25 cellular contexts compared by ENCODE assay signal in genomic region chr1:209154916-209155315, GRCh38.
DNase-seq lines count a peak whose midpoint lies in the region; ATAC-seq and TF ChIP-seq lines count a peak whose summit lies in the region.
"Had no signal": no experiment of that assay in that cellular context is flagged by ENCODE, and none has a peak within 500 bp of the region (broad histone marks: within the 10 kb centered on the region; RNA-seq: fewer than 3 reads in every experiment).

No MANE protein-coding gene starts in this region.

- no peak overlapping the region for H3K4me2 ChIP-seq in mesenchymal stem cell (ENCODE audit: low read length, poor library complexity, severe bottlenecking)

- no peak overlapping the region for H2BK120ac ChIP-seq in mesenchymal stem cell (ENCODE audit: low read depth, low read length)

- no peak for ATAC-seq in naive thymus-derived CD8-positive, alpha-beta T cell
- ATAC-seq: PC-3 had no signal

- POLR2A ChIA-PET in naive thymus-derived CD8-positive, alpha-beta T cell (lab: Charles Lee) = no interaction called here

- H4K8ac ChIP-seq in mesenchymal stem cell (ENCODE audit: low read length) = no peak overlapping the region

- H3K4me3 ChIP-seq in mesenchymal stem cell (ENCODE audit: insufficient read depth in 1 of 2, low read depth in 1 of 2, low read length in 2 of 2) (no peak overlapping the region), skeletal muscle cell (ENCODE audit: low read depth, low read length) (no peak overlapping the region), BE2C (ENCODE audit: low read depth, low read length) (no peak overlapping the region)
- H3K4me3 ChIP-seq: GM23248 had no signal

- H3K27ac Mint-ChIP-seq in naive thymus-derived CD8-positive, alpha-beta T cell = no peak overlapping the region
- H3K27ac Mint-ChIP-seq: CD14-positive monocyte had no signal

- H2BK15ac ChIP-seq in mesenchymal stem cell (ENCODE audit: low read depth, poor library complexity, severe bottlenecking) = no peak overlapping the region

- DNase-seq in DMS 273 (lab: John Stamatoyannopoulos, UW; ENCODE audit: unreplicated experiment) (peak; percentile 42), DMS 273 treated with DMSO at 0.1 percent for 48 hours (lab: John Stamatoyannopoulos, UW) (no peak), mesenchymal stem cell (no peak), skeletal muscle cell (ENCODE audit: low read depth) (peak; percentile 29), COLO668 (lab: John Stamatoyannopoulos, UW; ENCODE audit: unreplicated experiment) (no peak), BE2C (no peak)
- DNase-seq in naive thymus-derived CD8-positive, alpha-beta T cell = no peak
- DNase-seq: AML-193, DMS153, GDM1, GM23248, IMR-90, Karpas-422, MG63, NCI-H1092, NCI-H1436 treated with DMSO at 0.1 percent for 48 hours, NCI-H2029, NCI-H446 treated with DMSO at 0.1 percent for 48 hours, NCI-H748 treated with DMSO at 0.1 percent for 48 hours, PC-3, RPMI8226, SIG-M5 had no signal

- H3K27me3 ChIP-seq in mesenchymal stem cell (ENCODE audit: control insufficient read depth in 1 of 2, insufficient read depth in 1 of 2, low read length in 2 of 2) (peaks cover 0 to 2% of the 10 kb centered on the region in 2 experiments), BE2C (no peaks in the 10 kb centered on the region)

- no peak overlapping the region for H3K9ac ChIP-seq in mesenchymal stem cell (ENCODE audit: low read length)
- H3K9ac ChIP-seq: GM23248 had no signal

- H2BK12ac ChIP-seq in mesenchymal stem cell (ENCODE audit: low read length in 2 of 2) = no peak overlapping the region

- peaks cover 0 to 2% (median 0%) of the 10 kb centered on the region in 9 donors for H3K9me3 Mint-ChIP-seq in naive thymus-derived CD8-positive, alpha-beta T cell

- peaks cover 0 to 9% (median 0%) of the 10 kb centered on the region in 5 donors for H3K27me3 Mint-ChIP-seq in naive thymus-derived CD8-positive, alpha-beta T cell

- no peak overlapping the region for H4K91ac ChIP-seq in mesenchymal stem cell (ENCODE audit: low read length)

- TF ChIP-seq CTCF in VCaP (conservative IDR thresholded peaks at IDR 0.05) (no peak), BE2C (IDR thresholded peaks at IDR 0.05; ENCODE audit: low read depth, low read length) (no peak)

- no peaks in the 10 kb centered on the region for H3K36me3 ChIP-seq in mesenchymal stem cell (ENCODE audit: control insufficient read depth in 1 of 2, insufficient read depth in 2 of 2, low read depth in 1 of 2, low read length in 2 of 2)
- no peaks in the 10 kb centered on the region for H3K36me3 ChIP-seq in BE2C
- H3K36me3 ChIP-seq: MG63 had no signal

- peak overlapping the region; percentile 91 for H2BK5ac ChIP-seq in mesenchymal stem cell (ENCODE audit: low read depth, low read length, poor library complexity, severe bottlenecking)

- H3K18ac ChIP-seq in mesenchymal stem cell (ENCODE audit: low read depth in 1 of 2, low read length in 2 of 2) = no peak overlapping the region

- H3K36me3 Mint-ChIP-seq in naive thymus-derived CD8-positive, alpha-beta T cell = no peaks in the 10 kb centered on the region
- H3K36me3 Mint-ChIP-seq: CD14-positive monocyte had no signal

- no peak overlapping the region for H2AFZ ChIP-seq in mesenchymal stem cell (ENCODE audit: low read depth, low read length)
- H2AFZ ChIP-seq: GM23248 had no signal

- no peak overlapping the region for H3K23ac ChIP-seq in mesenchymal stem cell (ENCODE audit: low read length in 2 of 2)

- H3K4me1 ChIP-seq in mesenchymal stem cell (ENCODE audit: control insufficient read depth, insufficient read depth, low read depth, low read length) (peaks cover 4% of the 10 kb centered on the region), BE2C (peaks cover 4% of the 10 kb centered on the region)

- H3K79me1 ChIP-seq in mesenchymal stem cell (replicated peaks; ENCODE audit: low read length, poor library complexity, severe bottlenecking) = no peaks in the 10 kb centered on the region

- no peaks in the 10 kb centered on the region for H3K4me1 Mint-ChIP-seq in naive thymus-derived CD8-positive, alpha-beta T cell
- H3K4me1 Mint-ChIP-seq: CD14-positive monocyte had no signal

- H3K14ac ChIP-seq in mesenchymal stem cell (ENCODE audit: low read length in 2 of 2) = no peak overlapping the region

- WGBS in mesenchymal stem cell = 41% methylated on average over 1 of the region's 1 CpG

- H3K4ac ChIP-seq in mesenchymal stem cell (ENCODE audit: low read depth in 1 of 2, low read length in 2 of 2) = no peak overlapping the region

- H3K27ac ChIP-seq in VCaP (peak overlapping the region; percentile 64), mesenchymal stem cell (ENCODE audit: low read length, poor library complexity, severe bottlenecking) (peak overlapping the region; percentile 94)
- H3K27ac ChIP-seq: 22Rv1, GM23248 had no signal

- H3K4me3 Mint-ChIP-seq in naive thymus-derived CD8-positive, alpha-beta T cell = no peak overlapping the region
- H3K4me3 Mint-ChIP-seq: CD14-positive monocyte had no signal

- no peaks in the 10 kb centered on the region for H3K9me3 ChIP-seq in mesenchymal stem cell (ENCODE audit: control insufficient read depth, low read length)
- no peaks in the 10 kb centered on the region for H3K9me3 ChIP-seq in BE2C

- H2AK5ac ChIP-seq in mesenchymal stem cell (ENCODE audit: low read length, severe bottlenecking) = peak overlapping the region; percentile 26

Comparison
In these comparisons a context has a peak if more than half of its experiments do, and no peak if none do; other contexts are left out.
1. DNase-seq: peak in DMS 273 (single experiment) and skeletal muscle cell (single experiment); none in DMS 273 treated with DMSO at 0.1 percent for 48 hours (single experiment), mesenchymal stem cell (single experiment), naive thymus-derived CD8-positive, alpha-beta T cell (0 of 10), COLO668 (single experiment) and BE2C (single experiment).